8 cellular contexts compared by ENCODE assay signal in genomic region chr3:32177702-32178198, GRCh38.
DNase-seq lines count a peak whose midpoint lies in the region; ATAC-seq, FAIRE-seq and TF ChIP-seq lines count a peak whose summit lies in the region.

No MANE protein-coding gene starts in this region.

- H4K20me1 ChIP-seq in DND-41 (ENCODE audit: insufficient read depth, low read length) (no peaks in the 10 kb centered on the region), SU-DHL-6 (ENCODE audit: low read depth, low read length) (no peaks in the 10 kb centered on the region), astrocyte (ENCODE audit: insufficient read depth, low read length) (no peaks in the 10 kb centered on the region)

- H3K4me1 ChIP-seq in DND-41 (ENCODE audit: insufficient read depth, low read length), result no peaks in the 10 kb centered on the region; the same call in 1 of the 2 replicates
- no peaks in the 10 kb centered on the region for H3K4me1 ChIP-seq in astrocyte (ENCODE audit: insufficient read depth, low read length)
- no peaks in the 10 kb centered on the region; the same call in 1 of the 2 replicates for H3K4me1 ChIP-seq in iPS DF 6.9 (ENCODE audit: control insufficient read depth, insufficient read depth, low read length)

- no peaks in the 10 kb centered on the region for H3K9me2 ChIP-seq in SU-DHL-6 (replicated peaks; ENCODE audit: insufficient read depth, low read length)

- H3K4me2 ChIP-seq in DND-41 (ENCODE audit: insufficient read depth, low read length) (no peak overlapping the region), SU-DHL-6 (ENCODE audit: low read depth, low read length, poor library complexity, severe bottlenecking) (no peak overlapping the region), astrocyte (ENCODE audit: low read length) (no peak overlapping the region)

- WGBS in iPS DF 6.9 (ENCODE audit: insufficient coverage, insufficient read length), result no CpG with 5 or more reads among the region's 5 CpGs

- DNase-seq in DND-41 (peak; percentile 34), MG63 (peak; percentile 57), astrocyte (ENCODE audit: low read depth) (peak; percentile 63), iPS DF 6.9 (ENCODE audit: low read depth, low spot score) (peak; percentile 85), retina (no peak)
- peak; percentile 61 for DNase-seq in stimulated activated CD4-positive, alpha-beta T cell treated with anti-CD3 and anti-CD28 coated beads, Interleukin-1b, Interleukin-23, amount 100 ng/mL, for 48 hours

- H3K27ac Mint-ChIP-seq in astrocyte (ENCODE audit: unreplicated experiment), result no peak overlapping the region

- H3K79me2 ChIP-seq in DND-41 (ENCODE audit: insufficient read depth, low read length) (no peaks in the 10 kb centered on the region), SU-DHL-6 (ENCODE audit: insufficient read depth, low read length) (no peaks in the 10 kb centered on the region), astrocyte (ENCODE audit: insufficient read depth, low read length) (no peaks in the 10 kb centered on the region)

- H3K9me3 ChIP-seq in DND-41 (ENCODE audit: insufficient read depth, low read length, severe bottlenecking), result no peaks in the 10 kb centered on the region
- no peaks in the 10 kb centered on the region for H3K9me3 ChIP-seq in MG63
- H3K9me3 ChIP-seq in SU-DHL-6 (ENCODE audit: insufficient read depth, low read length), result no peaks in the 10 kb centered on the region
- no peaks in the 10 kb centered on the region for H3K9me3 ChIP-seq in astrocyte (ENCODE audit: insufficient read depth, low read depth, low read length)
- no peaks in the 10 kb centered on the region for H3K9me3 ChIP-seq in iPS DF 6.9 (ENCODE audit: control insufficient read depth, insufficient read depth, low read length)

- peaks cover 19% of the 10 kb centered on the region for H3K27me3 Mint-ChIP-seq in astrocyte (ENCODE audit: low read depth, unreplicated experiment)

- H3K27me3 ChIP-seq in DND-41 (ENCODE audit: insufficient read depth, low read length, poor library complexity) (no peaks in the 10 kb centered on the region), MG63 (no peaks in the 10 kb centered on the region; the same call in 1 of the 2 replicates), SU-DHL-6 (ENCODE audit: low read length) (no peaks in the 10 kb centered on the region), astrocyte (ENCODE audit: insufficient read depth, low read length) (no peaks in the 10 kb centered on the region), iPS DF 6.9 (ENCODE audit: control insufficient read depth, insufficient read depth, low read length) (no peaks in the 10 kb centered on the region)

- no peak overlapping the region for H3K4me3 Mint-ChIP-seq in astrocyte (ENCODE audit: unreplicated experiment)

- H3K27ac ChIP-seq in DND-41 (ENCODE audit: low read length) (no peak overlapping the region), SU-DHL-6 (ENCODE audit: low read depth, low read length) (no peak overlapping the region), astrocyte (ENCODE audit: low read depth, low read length) (no peak overlapping the region), iPS DF 6.9 (ENCODE audit: low read length) (no peak overlapping the region)

- no peak overlapping the region for H3K4me3 ChIP-seq in DND-41 (ENCODE audit: low read depth in 1 of 2, low read length in 2 of 2)
- H3K4me3 ChIP-seq in MG63, result no peak overlapping the region
- H3K4me3 ChIP-seq in SU-DHL-6 (ENCODE audit: insufficient read depth, low read length, poor library complexity, severe bottlenecking), result no peak overlapping the region
- no peak overlapping the region for H3K4me3 ChIP-seq in astrocyte (ENCODE audit: insufficient read depth, low read depth, low read length)
- no peak overlapping the region for H3K4me3 ChIP-seq in iPS DF 6.9 (ENCODE audit: low read length)

- FAIRE-seq in astrocyte (lab: Jason Lieb, UNC), result no peak

- no peaks in the 10 kb centered on the region for H3K36me3 Mint-ChIP-seq in astrocyte (ENCODE audit: low read depth, unreplicated experiment)

- H3K9ac ChIP-seq in DND-41 (ENCODE audit: low read depth, low read length), result no peak overlapping the region
- H3K9ac ChIP-seq in SU-DHL-6 (ENCODE audit: low read length), result no peak overlapping the region
- no peak overlapping the region for H3K9ac ChIP-seq in astrocyte (ENCODE audit: low read length)

- peak; percentile 63 for ATAC-seq in DND-41 (ENCODE audit: insufficient read depth, low read depth)
- peak; percentile 73 for ATAC-seq in GM21786 (IDR thresholded peaks at IDR 0.05; ENCODE audit: unreplicated experiment)

- no peaks in the 10 kb centered on the region for H3K9me3 Mint-ChIP-seq in astrocyte (ENCODE audit: unreplicated experiment)

- TF ChIP-seq CTCF in DND-41 (IDR thresholded peaks at IDR 0.05; ENCODE audit: borderline replicate concordance, extremely low read depth, low read length, poor library complexity, severe bottlenecking) (peak; percentile 58), SU-DHL-6 (IDR thresholded peaks at IDR 0.05; ENCODE audit: insufficient read depth, low read length, poor library complexity, severe bottlenecking) (peak; percentile 57), astrocyte (IDR thresholded peaks at IDR 0.05; ENCODE audit: insufficient read depth, low read depth, low read length) (peak; percentile 94)

- no peaks in the 10 kb centered on the region for H3K4me1 Mint-ChIP-seq in astrocyte (ENCODE audit: low read depth, unreplicated experiment)

- no peaks in the 10 kb centered on the region; the same call in 1 of the 2 replicates for H3F3A ChIP-seq in SU-DHL-6 (ENCODE audit: insufficient read depth)

- H2AFZ ChIP-seq in DND-41 (ENCODE audit: low read depth, low read length), result 0 out of 2 replicates have a peak overlapping the region, but pooled peaks have one; percentile 6
- no peak overlapping the region for H2AFZ ChIP-seq in SU-DHL-6 (ENCODE audit: low read depth, low read length, severe bottlenecking)
- no peak overlapping the region for H2AFZ ChIP-seq in astrocyte (ENCODE audit: low read depth, low read length)

- H3K36me3 ChIP-seq in DND-41 (ENCODE audit: insufficient read depth, low read length) (no peaks in the 10 kb centered on the region), MG63 (no peaks in the 10 kb centered on the region), SU-DHL-6 (ENCODE audit: low read length) (no peaks in the 10 kb centered on the region), astrocyte (ENCODE audit: insufficient read depth, low read length) (no peaks in the 10 kb centered on the region), iPS DF 6.9 (ENCODE audit: control insufficient read depth, insufficient read depth, low read length) (no peaks in the 10 kb centered on the region)
